Comparison of ENCODE assay signal across 8 cellular contexts in the genomic region with DNA sequence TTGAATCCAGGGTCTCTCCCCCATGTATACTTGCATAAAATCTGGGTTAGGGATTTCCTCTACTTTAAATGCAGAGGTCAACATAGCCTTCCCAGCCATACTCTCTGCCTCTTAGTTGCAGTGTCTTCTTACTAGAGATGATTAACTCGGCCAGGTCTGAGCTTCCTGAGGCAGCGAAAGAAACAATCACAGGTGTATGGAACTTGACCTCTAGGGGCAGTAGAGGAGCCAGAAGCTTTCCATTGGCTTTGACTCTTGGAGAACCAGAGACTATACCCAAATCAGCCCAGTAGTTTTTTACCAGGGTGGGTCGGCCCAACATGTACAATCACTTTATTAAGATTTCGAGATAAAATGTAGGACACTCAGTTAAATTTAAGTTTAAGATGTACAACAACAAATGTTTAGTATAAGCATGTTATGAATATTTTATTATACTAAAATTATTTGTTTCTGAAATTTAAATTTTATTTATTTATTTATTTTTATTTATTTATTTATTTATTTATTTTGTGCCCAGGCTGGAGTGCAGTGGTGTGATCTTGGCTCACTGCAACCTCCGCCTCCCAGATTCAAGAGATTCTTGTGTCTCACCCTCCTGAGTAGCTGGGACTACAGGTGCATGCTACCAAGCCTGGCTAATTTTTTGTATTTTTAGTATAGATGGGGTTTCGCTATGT. TPM values are rescaled to one million over a fixed set of nuclear protein-coding genes. Genes with fewer than 3 reads are reported as not detected.
DNase-seq lines count a peak whose midpoint lies in the region; ATAC-seq and TF ChIP-seq lines count a peak whose summit lies in the region.
"Had no signal": no experiment of that assay in that cellular context is flagged by ENCODE, and none has a peak within 500 bp of the region (broad histone marks: within the 10 kb centered on the region; RNA-seq: fewer than 3 reads in every experiment).

No MANE protein-coding gene starts in this region.

- H4K20me1 ChIP-seq in MM.1S (ENCODE audit: insufficient read depth, low read length), result no peaks in the 10 kb centered on the region

- ATAC-seq in GM19468 (IDR thresholded peaks at IDR 0.05; ENCODE audit: extremely low read depth, unreplicated experiment) (peak; percentile 70), foreskin keratinocyte (peak; percentile 57), GM18517 (IDR thresholded peaks at IDR 0.05; ENCODE audit: unreplicated experiment) (no peak)

- H3K4me3 ChIP-seq in MM.1S (ENCODE audit: low read length), result no peak overlapping the region
- H3K4me3 ChIP-seq in stomach, result no peak overlapping the region

- WGBS in stomach, 5 donors, result 60 to 80% (median 69%) methylated on average over 6 of the region's 6 CpGs

- H3K27ac ChIP-seq in MM.1S (ENCODE audit: low read length) (no peak overlapping the region), foreskin keratinocyte (no peak overlapping the region), stomach (no peak overlapping the region)

- TF ChIP-seq EP300 in stomach (IDR thresholded peaks at IDR 0.05), result no peak

- H3K9me2 ChIP-seq in MM.1S (replicated peaks; ENCODE audit: insufficient read depth, low read length), result no peaks in the 10 kb centered on the region

- no peaks in the 10 kb centered on the region for H3K79me2 ChIP-seq in MM.1S (ENCODE audit: low read length)

- no peaks in the 10 kb centered on the region for H3F3A ChIP-seq in MM.1S (ENCODE audit: insufficient read depth, low read length)

- TF ChIP-seq CTCF in MM.1S (IDR thresholded peaks at IDR 0.05; ENCODE audit: low read length) (peak; percentile 48), foreskin keratinocyte (conservative IDR thresholded peaks at IDR 0.05) (peak; percentile 47), stomach (IDR thresholded peaks at IDR 0.05) (no peak)

- no peak overlapping the region for H3K4me2 ChIP-seq in MM.1S (ENCODE audit: low read depth, low read length)

- H3K9me3 ChIP-seq in MM.1S (replicated peaks; ENCODE audit: insufficient read depth, low read length) (no peaks in the 10 kb centered on the region), stomach (no peaks in the 10 kb centered on the region)

- no peaks in the 10 kb centered on the region for H3K36me3 ChIP-seq in MM.1S (replicated peaks; ENCODE audit: insufficient read depth, low read length)
- no peaks in the 10 kb centered on the region for H3K36me3 ChIP-seq in stomach

- H2AFZ ChIP-seq in MM.1S (ENCODE audit: low read length), result no peak overlapping the region

- H3K9ac ChIP-seq in MM.1S (ENCODE audit: low read length), result no peak overlapping the region

- intact Hi-C loops in stomach (cut with DNase I; ENCODE audit: low total_unique reads), result no loop called here

- peaks cover 7% of the 10 kb centered on the region; the same call in 1 of the 2 replicates for H3K4me1 ChIP-seq in MM.1S (ENCODE audit: low read length)
- H3K4me1 ChIP-seq in foreskin keratinocyte, result no peaks in the 10 kb centered on the region
- H3K4me1 ChIP-seq in stomach, result no peaks in the 10 kb centered on the region

- DNase-seq in EL, result peak; percentile 4
- DNase-seq in MM.1S, result peak; percentile 26
- no peak for DNase-seq in foreskin keratinocyte
- no peak for DNase-seq in NCI-H187 (lab: John Stamatoyannopoulos, UW)
- DNase-seq in stomach, result no peak

- H3K27me3 ChIP-seq in MM.1S (replicated peaks; ENCODE audit: insufficient read depth, low read length), result no peaks in the 10 kb centered on the region
- H3K27me3 ChIP-seq in foreskin keratinocyte, result peaks cover 15% of the 10 kb centered on the region
- peaks cover 0 to 37% (median 0%) of the 10 kb centered on the region in 3 donors for H3K27me3 ChIP-seq in stomach

- TF ChIP-seq POLR2A in stomach (IDR thresholded peaks at IDR 0.05), result no peak

RNA-seq across cellular contexts. Expression of gene DMRT3, which starts 48.0 kb away (rescaled TPM):
- not detected in 2 replicates for total RNA-seq in foreskin keratinocyte
- polyA plus RNA-seq in foreskin keratinocyte, result not detected in 2 replicates
- not detected for total RNA-seq in stomach
- polyA plus RNA-seq in stomach, result under 1 TPM in 1 of 3 donors, not detected in 2; 0.35 TPM
- total RNA-seq: T-helper 2 cell treated with Interferon-gamma antibody and Interleukin-4, amounts not matched to agents 100 ng/mL and 5 ng/mL, for 36 hours had no signal

Comparison
In these comparisons a context has a peak if more than half of its experiments do, and no peak if none do; other contexts are left out.
1. DNase-seq: peak in EL (single experiment) and MM.1S (single experiment); none in foreskin keratinocyte (0 of 2), NCI-H187 (0 of 2) and stomach (single experiment).
2. CTCF ChIP-seq: peak in MM.1S (single experiment) and foreskin keratinocyte (single experiment); none in stomach (0 of 7).